ENCODE assay signal across 9 cellular contexts in the genomic region with DNA sequence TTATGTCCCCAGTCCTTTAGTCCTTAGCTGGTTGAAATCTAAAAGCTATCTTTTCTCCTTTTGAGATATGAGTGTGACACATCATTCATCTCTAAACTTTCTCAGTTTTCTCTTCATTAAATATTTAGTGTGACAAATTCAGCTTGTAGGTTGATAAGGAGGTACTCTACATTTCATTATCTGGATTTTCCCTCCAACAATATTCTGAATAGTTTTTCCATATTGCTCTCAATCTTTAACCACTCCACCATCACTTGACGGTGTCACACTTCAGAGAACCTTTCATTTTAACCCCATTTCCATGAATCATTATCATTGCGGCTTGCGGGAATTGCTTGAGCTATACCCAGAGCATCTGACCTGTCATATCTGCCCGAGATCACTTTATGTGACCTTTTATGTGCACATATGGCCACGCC. TPM values are rescaled to one million over a fixed set of nuclear protein-coding genes. Genes with fewer than 3 reads are reported as not detected.
DNase-seq lines count a peak whose midpoint lies in the region; ATAC-seq, FAIRE-seq and TF ChIP-seq lines count a peak whose summit lies in the region.
"Had no signal": no experiment of that assay in that cellular context is flagged by ENCODE, and none has a peak within 500 bp of the region (broad histone marks: within the 10 kb centered on the region; RNA-seq: fewer than 3 reads in every experiment).

No MANE protein-coding gene starts in this region.

- H3K4me3 ChIP-seq in transverse colon: no peak overlapping the region

- no peaks in the 10 kb centered on the region for H3K27me3 ChIP-seq in transverse colon

- no peak for TF ChIP-seq POLR2A in transverse colon (IDR thresholded peaks at IDR 0.05)

- H3K27ac Mint-ChIP-seq in chondrocyte (ENCODE audit: unreplicated experiment): peak overlapping the region; percentile 39

- peak; percentile 56 for ATAC-seq in HG03575 (IDR thresholded peaks at IDR 0.05; ENCODE audit: extremely low read depth, insufficient number of reproducible peaks, low FRiP score, unreplicated experiment)

- FAIRE-seq in frontal cortex (lab: Jason Lieb, UNC): no peak
- FAIRE-seq: urothelium cell line had no signal

- no peaks in the 10 kb centered on the region for H3K9me3 ChIP-seq in transverse colon

- peak; percentile 9 to 20 for DNase-seq in stimulated activated CD4-positive, alpha-beta T cell treated with anti-CD3 and anti-CD28 coated beads, Interleukin-12 subunit alpha, Interleukin-12 subunit beta, amount 100 ng/mL, for 24 hours (ENCODE audit: low read depth in 2 of 2)
- no peak for DNase-seq in stimulated activated CD4-positive, alpha-beta T cell treated with anti-CD3 and anti-CD28 coated beads, Interleukin-4, amount 100 ng/mL, for 4 hours
- DNase-seq in chondrocyte (ENCODE audit: low spot score) (no peak), transverse colon (no peak), frontal cortex (ENCODE audit: low spot score in 2 of 2) (no peak), NCI-H2171 treated with DMSO at 0.1 percent for 48 hours (lab: John Stamatoyannopoulos, UW) (no peak)
- DNase-seq in central memory CD4-positive, alpha-beta T cell: no peak

- TF ChIP-seq CTCF in chondrocyte (IDR thresholded peaks at IDR 0.05): no peak
- no peak for TF ChIP-seq CTCF in transverse colon (IDR thresholded peaks at IDR 0.05)

- H3K9me3 Mint-ChIP-seq in chondrocyte (ENCODE audit: low read depth): no peaks in the 10 kb centered on the region

- 58 to 64% methylated on average over 3 to 5 of the region's 5 CpGs for WGBS in transverse colon (ENCODE audit: low coverage in 1 of 2), 2 donors

- intact Hi-C loops in transverse colon (cut with DNase I; ENCODE audit: low total_unique reads): loop anchor here (10.0 kb wide), 1 partner anchor 900 kb away; no protein-coding TSS in a partner anchor

- H3K4me1 ChIP-seq in transverse colon: no peaks in the 10 kb centered on the region

- no peak overlapping the region for H3K4me3 Mint-ChIP-seq in chondrocyte (ENCODE audit: unreplicated experiment)

- no peaks in the 10 kb centered on the region for H3K36me3 ChIP-seq in transverse colon

- H3K36me3 Mint-ChIP-seq in chondrocyte (ENCODE audit: low read depth): no peaks in the 10 kb centered on the region

- peaks cover 13% of the 10 kb centered on the region for H3K4me1 Mint-ChIP-seq in chondrocyte (ENCODE audit: low read depth)

- no peak for TF ChIP-seq EP300 in transverse colon (IDR thresholded peaks at IDR 0.05; ENCODE audit: low read depth)

- no peaks in the 10 kb centered on the region for H3K27me3 Mint-ChIP-seq in chondrocyte (ENCODE audit: low read depth)

- in situ Hi-C loops in transverse colon (cut with MboI; ENCODE audit: low pct_ligation_motif_present in 1 of 4, low pct_unique_long_range_greater_than_20kb in 1 of 4, low sequenced_read_pairs in 3 of 4): loop anchor here (25.0 kb wide), 4 partner anchors 723 to 1273 kb away; partner anchors contain the start of gene FGF7 (in 1 of the 4)

- H3K27ac ChIP-seq in transverse colon: peak overlapping the region in 3 of 4 donors; percentile 14 to 73 (median 54)

RNA-seq across cellular contexts. Expression of gene ATP8B4, which starts 16.1 kb away (rescaled TPM):
- total RNA-seq in chondrocyte (not detected in 3 replicates), transverse colon (10 to 100 TPM in 2 of 4 donors, 1 to 10 TPM in 2; 6.2 to 26.2 (median 8.5) TPM), frontal cortex (6.9 TPM)

RNA-seq across cellular contexts. Expression of gene SLC27A2, which starts 46.9 kb away (rescaled TPM):
- total RNA-seq in chondrocyte (not detected in 3 replicates), transverse colon (10 to 100 TPM in 2 of 4 donors, 1 to 10 TPM in 2; 8.2 to 38.3 (median 21.5) TPM), frontal cortex (1.6 TPM)

Comparison
In these comparisons a context has a peak if more than half of its experiments do, and no peak if none do; other contexts are left out.
1. DNase-seq: peak in stimulated activated CD4-positive, alpha-beta T cell treated with anti-CD3 and anti-CD28 coated beads, Interleukin-12 subunit alpha, Interleukin-12 subunit beta, amount 100 ng/mL, for 24 hours (2 of 2); none in stimulated activated CD4-positive, alpha-beta T cell treated with anti-CD3 and anti-CD28 coated beads, Interleukin-4, amount 100 ng/mL, for 4 hours (0 of 2), chondrocyte (single experiment), transverse colon (single experiment), frontal cortex (0 of 2), NCI-H2171 treated with DMSO at 0.1 percent for 48 hours (single experiment) and central memory CD4-positive, alpha-beta T cell (single experiment).